25 cellular contexts compared by ENCODE assay signal in the genomic region with DNA sequence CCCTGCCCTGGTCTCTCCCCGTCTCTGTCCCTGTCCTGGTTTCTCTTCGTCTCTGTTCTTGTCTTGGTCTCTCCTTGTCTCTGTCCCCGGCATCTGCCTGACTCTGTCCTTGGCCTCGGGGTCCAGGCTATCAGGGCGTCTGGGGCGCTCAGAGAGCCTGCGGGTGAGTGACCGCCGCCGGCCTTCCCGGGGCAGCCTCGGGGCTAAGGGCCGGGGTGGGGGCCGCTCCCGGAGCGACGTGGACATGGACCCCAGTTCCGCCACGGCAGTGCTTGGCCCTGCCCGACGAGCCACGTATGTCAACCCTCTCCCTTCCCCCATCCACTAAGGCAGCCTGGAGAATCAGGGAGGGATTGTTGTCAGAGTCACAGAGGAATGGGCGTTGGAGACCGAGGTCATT. TPM values are rescaled to one million over a fixed set of nuclear protein-coding genes. Genes with fewer than 3 reads are reported as not detected.
A peak's percentile ranks its signal among the peaks of the same experiment; 100 is the strongest.
DNase-seq lines count a peak whose midpoint lies in the region; ATAC-seq and TF ChIP-seq lines count a peak whose summit lies in the region.
"Had no signal": no experiment of that assay in that cellular context is flagged by ENCODE, and none has a peak within 500 bp of the region (broad histone marks: within the 10 kb centered on the region; RNA-seq: fewer than 3 reads in every experiment).

No MANE protein-coding gene starts in this region.

- CTCF ChIA-PET in OCI-LY7 (lab: Charles Lee; ENCODE audit: unreplicated experiment) = no interaction called here

- H3K4me2 ChIP-seq in OCI-LY7 (ENCODE audit: low read length) (no peak overlapping the region), neural progenitor cell (no peak overlapping the region)
- H3K4me2 ChIP-seq: BLaER1 had no signal

- H3K9me2 ChIP-seq in OCI-LY7 (ENCODE audit: insufficient read depth, low read length) = no peaks in the 10 kb centered on the region

- H3K9me3 ChIP-seq in OCI-LY7 (ENCODE audit: low read length) = no peaks in the 10 kb centered on the region
- no peaks in the 10 kb centered on the region for H3K9me3 ChIP-seq in adipocyte (ENCODE audit: control insufficient read depth, low read length)
- no peaks in the 10 kb centered on the region for H3K9me3 ChIP-seq in neural progenitor cell (ENCODE audit: low read depth)
- H3K9me3 ChIP-seq: BLaER1, Peyer's patch, prostate gland, thoracic aorta, vagina had no signal

- TSS peak; percentile 65 for BruUV-seq in OCI-LY7 (replicated peaks; lab: Mats Ljungman, UMichigan)

- H3K79me2 ChIP-seq in OCI-LY7 (ENCODE audit: insufficient read depth, low read depth, low read length) = no peaks in the 10 kb centered on the region
- H3K79me2 ChIP-seq in neural progenitor cell (ENCODE audit: low read depth) = no peaks in the 10 kb centered on the region

- H2AFZ ChIP-seq in OCI-LY7 (ENCODE audit: low read length) (no peak overlapping the region), neural progenitor cell (replicated peaks) (no peak overlapping the region)

- H3K36me3 ChIP-seq in OCI-LY7 (ENCODE audit: insufficient read depth, low read length) (peaks cover 84% of the 10 kb centered on the region), adipocyte (ENCODE audit: control insufficient read depth, insufficient read depth, low read length, severe bottlenecking) (peaks cover 55% of the 10 kb centered on the region), neural progenitor cell (no peaks in the 10 kb centered on the region), H7 (replicated peaks; ENCODE audit: control insufficient read depth, insufficient read depth, low read length) (peaks cover 14% of the 10 kb centered on the region)

- peak overlapping the region; percentile 47 for H3K9ac ChIP-seq in adipocyte (ENCODE audit: low read length)
- no peak overlapping the region for H3K9ac ChIP-seq in neural progenitor cell
- H3K9ac ChIP-seq: BLaER1 had no signal

- H3K9me3 Mint-ChIP-seq in activated T-cell treated with anti-CD3 and anti-CD28 coated beads, Interleukin-2, amount 50 U/mL, for 72 hours = no peaks in the 10 kb centered on the region
- H3K9me3 Mint-ChIP-seq in neural progenitor cell = no peaks in the 10 kb centered on the region
- H3K9me3 Mint-ChIP-seq: neural crest cell had no signal

- no peak for TF ChIP-seq CTCF in OCI-LY7 (conservative IDR thresholded peaks at IDR 0.05; ENCODE audit: low read length)
- TF ChIP-seq CTCF in neural progenitor cell (IDR thresholded peaks at IDR 0.05) = no peak
- TF ChIP-seq CTCF in GM10266 (IDR thresholded peaks at IDR 0.05; ENCODE audit: control insufficient read depth, insufficient read depth, low read depth, missing control alignments) = no peak

- no peak for DNase-seq in activated T-cell treated with anti-CD3 and anti-CD28 coated beads, Interleukin-2, amount 50 U/mL, for 72 hours
- no peak for DNase-seq in activated T-cell treated with anti-CD3 and anti-CD28 coated beads for 4 hours
- no peak for DNase-seq in OCI-LY7 (ENCODE audit: low spot score)
- DNase-seq in adipocyte (ENCODE audit: low read depth) = no peak
- DNase-seq in neural progenitor cell (ENCODE audit: low spot score) = no peak
- no peak for DNase-seq in H7
- no peak for DNase-seq in GM10266 (ENCODE audit: extremely low spot score)
- DNase-seq: anterior cingulate cortex, caudate nucleus, head of caudate nucleus, left cardiac atrium, NCI-H1417, NCI-H510A, Peyer's patch, T-helper 2 cell had no signal

- intact Hi-C loops in OCI-LY7 (cut with micrococcal nuclease; ENCODE audit: unreplicated experiment) = no loop called here

- H3K4me1 Mint-ChIP-seq in activated T-cell treated with anti-CD3 and anti-CD28 coated beads, Interleukin-2, amount 50 U/mL, for 72 hours (ENCODE audit: low read depth) = peaks cover 25% of the 10 kb centered on the region
- no peaks in the 10 kb centered on the region for H3K4me1 Mint-ChIP-seq in neural progenitor cell

- H3K4me1 ChIP-seq in OCI-LY7 (ENCODE audit: insufficient read depth, low read length, poor library complexity, severe bottlenecking) (peaks cover 22% of the 10 kb centered on the region), adipocyte (ENCODE audit: control insufficient read depth, insufficient read depth, low read length) (peaks cover 19% of the 10 kb centered on the region), neural progenitor cell (no peaks in the 10 kb centered on the region)
- H3K4me1 ChIP-seq: Peyer's patch, prostate gland, vagina had no signal

- no peak overlapping the region for H3K27ac ChIP-seq in OCI-LY7 (ENCODE audit: low read depth, low read length, poor library complexity, severe bottlenecking)
- no peak overlapping the region for H3K27ac ChIP-seq in neural progenitor cell
- H3K27ac ChIP-seq: BLaER1, Peyer's patch, prostate gland, thoracic aorta, vagina had no signal

- H3K4me3 ChIP-seq in OCI-LY7 (ENCODE audit: low read depth, low read length, poor library complexity, severe bottlenecking) (no peak overlapping the region), adipocyte (ENCODE audit: low read length) (no peak overlapping the region), neural progenitor cell (no peak overlapping the region), H7 (ENCODE audit: insufficient read depth, low read depth, low read length) (no peak overlapping the region)
- H3K4me3 ChIP-seq: BLaER1, Peyer's patch, prostate gland, thoracic aorta, vagina had no signal

- no peaks in the 10 kb centered on the region for H3K27me3 ChIP-seq in adipocyte (replicated peaks; ENCODE audit: control insufficient read depth, insufficient read depth, low read length)
- H3K27me3 ChIP-seq in neural progenitor cell = no peaks in the 10 kb centered on the region
- no peaks in the 10 kb centered on the region for H3K27me3 ChIP-seq in H7 (ENCODE audit: control insufficient read depth, insufficient read depth, low read length)
- H3K27me3 ChIP-seq: BLaER1, Peyer's patch, vagina had no signal

- peaks cover 13 to 32% of the 10 kb centered on the region in 2 donors for H3K36me3 Mint-ChIP-seq in activated T-cell treated with anti-CD3 and anti-CD28 coated beads, Interleukin-2, amount 50 U/mL, for 72 hours (ENCODE audit: insufficient read depth in 2 of 2)
- peaks cover 5% of the 10 kb centered on the region for H3K36me3 Mint-ChIP-seq in neural progenitor cell

- POLR2A ChIA-PET in OCI-LY7 (lab: Charles Lee) = no interaction called here

- H3K27ac Mint-ChIP-seq in activated T-cell treated with anti-CD3 and anti-CD28 coated beads, Interleukin-2, amount 50 U/mL, for 72 hours = peak overlapping the region; percentile 30
- H3K27ac Mint-ChIP-seq in neural progenitor cell = peak overlapping the region; percentile 9

- H3K27me3 Mint-ChIP-seq in activated T-cell treated with anti-CD3 and anti-CD28 coated beads, Interleukin-2, amount 50 U/mL, for 72 hours (ENCODE audit: low read depth) = no peaks in the 10 kb centered on the region
- H3K27me3 Mint-ChIP-seq in neural progenitor cell (ENCODE audit: insufficient read depth, low read depth) = no peaks in the 10 kb centered on the region

- H4K20me1 ChIP-seq in OCI-LY7 (ENCODE audit: insufficient read depth, low read length) (no peaks in the 10 kb centered on the region), neural progenitor cell (ENCODE audit: low read depth) (no peaks in the 10 kb centered on the region)

- no peak overlapping the region for H3K4me3 Mint-ChIP-seq in activated T-cell treated with anti-CD3 and anti-CD28 coated beads, Interleukin-2, amount 50 U/mL, for 72 hours
- no peak overlapping the region for H3K4me3 Mint-ChIP-seq in neural progenitor cell
- H3K4me3 Mint-ChIP-seq: neural crest cell had no signal

- no peaks in the 10 kb centered on the region for H3F3A ChIP-seq in neural progenitor cell (ENCODE audit: low read depth)

- ATAC-seq in activated T-cell treated with anti-CD3 and anti-CD28 coated beads, Interleukin-2, amount 50 U/mL, for 72 hours (replicated peaks in 1 of 2) = no peak
- ATAC-seq in GM21825 (IDR thresholded peaks at IDR 0.05; ENCODE audit: unreplicated experiment) = no peak
- ATAC-seq: HCT116 had no signal

RNA-seq across cellular contexts. Expression of gene ARHGEF1, which starts 14.8 kb away (rescaled TPM):
- 100 to 1,000 TPM; 371 to 446 TPM for total RNA-seq in activated T-cell treated with anti-CD3 and anti-CD28 coated beads, Interleukin-2, amount 50 U/mL, for 72 hours
- total RNA-seq in OCI-LY7 (2014; rRNA removed; shearing (Covaris generic)) = 74.9 and 96.9 TPM in 2 replicates
- 297 and 318 TPM in 2 replicates for total RNA-seq in OCI-LY7 (2022)
- 10.9 and 25.2 TPM in 2 replicates for total RNA-seq in neural progenitor cell (ENCODE audit: low replicate concordance)
- 34.3 and 40.7 TPM in 2 replicates for total RNA-seq in H7 (2014; rRNA removed; shearing (Covaris generic))

RNA-seq across cellular contexts. Expression of gene CD79A, which starts 20.7 kb away (rescaled TPM):
- total RNA-seq in activated T-cell treated with anti-CD3 and anti-CD28 coated beads, Interleukin-2, amount 50 U/mL, for 72 hours = 10 to 100 TPM; 12.3 to 27.5 TPM
- total RNA-seq in OCI-LY7 (2014; rRNA removed; shearing (Covaris generic)) = 848 and 1,195 TPM in 2 replicates
- 896 and 1,094 TPM in 2 replicates for total RNA-seq in OCI-LY7 (2022)
- total RNA-seq in neural progenitor cell (ENCODE audit: low replicate concordance) = 0.11 and 0.25 TPM in 2 replicates
- total RNA-seq in H7 (2014; rRNA removed; shearing (Covaris generic)) = 0.55 TPM in 1 of 2 replicates, not detected in the other
- total RNA-seq: MCF 10A, thoracic aorta, vagina had no signal

RNA-seq across cellular contexts. Expression of gene ERFL, which starts 30.4 kb away (rescaled TPM):
- total RNA-seq in activated T-cell treated with anti-CD3 and anti-CD28 coated beads, Interleukin-2, amount 50 U/mL, for 72 hours = 1 to 10 TPM; 3.3 to 4.1 TPM
- 1.6 and 1.9 TPM in 2 replicates for total RNA-seq in OCI-LY7 (2014; rRNA removed; shearing (Covaris generic))
- total RNA-seq in OCI-LY7 (2022) = 5.9 and 6.8 TPM in 2 replicates
- total RNA-seq in neural progenitor cell (ENCODE audit: low replicate concordance) = 0.22 and 0.65 TPM in 2 replicates
- total RNA-seq in H7 (2014; rRNA removed; shearing (Covaris generic)) = 0.15 TPM in 1 of 2 replicates, not detected in the other
- total RNA-seq: dermis microvascular lymphatic vessel endothelial cell, MCF 10A had no signal

RNA-seq across cellular contexts. Expression of gene RPS19, which starts 37.8 kb away (rescaled TPM):
- total RNA-seq in activated T-cell treated with anti-CD3 and anti-CD28 coated beads, Interleukin-2, amount 50 U/mL, for 72 hours = 1,000 to 10,000 TPM; 4,101 to 4,133 TPM
- total RNA-seq in OCI-LY7 (2014; rRNA removed; shearing (Covaris generic)) = 4,018 and 4,414 TPM in 2 replicates
- total RNA-seq in OCI-LY7 (2022) (3,803 and 3,902 TPM in 2 replicates), neural progenitor cell (ENCODE audit: low replicate concordance) (1,422 and 2,398 TPM in 2 replicates)
- 2,022 and 3,019 TPM in 2 replicates for total RNA-seq in H7 (2014; rRNA removed; shearing (Covaris generic))

RNA-seq across cellular contexts. Expression of gene DMRTC2, which starts 53.0 kb away (rescaled TPM):
- not detected for total RNA-seq in activated T-cell treated with anti-CD3 and anti-CD28 coated beads, Interleukin-2, amount 50 U/mL, for 72 hours
- not detected in 2 replicates for total RNA-seq in OCI-LY7 (2014; rRNA removed; shearing (Covaris generic))
- not detected in 2 replicates for total RNA-seq in OCI-LY7 (2022)
- not detected in 2 replicates for total RNA-seq in neural progenitor cell (ENCODE audit: low replicate concordance)
- total RNA-seq in H7 (2014; rRNA removed; shearing (Covaris generic)) = not detected in 2 replicates
- total RNA-seq: dermis microvascular lymphatic vessel endothelial cell, left cardiac atrium, MCF 10A, mesenteric fat pad, neural crest cell, Peyer's patch, thoracic aorta, vagina had no signal

Comparison
In these comparisons a context has a peak if more than half of its experiments do, and no peak if none do; other contexts are left out.
1. RNA of gene CD79A, which starts 20.7 kb away (total RNA-seq): 848 to 1,195 TPM in OCI-LY7; 12.3 to 27.5 TPM in activated T-cell treated with anti-CD3 and anti-CD28 coated beads, Interleukin-2, amount 50 U/mL, for 72 hours, 0.11 to 0.25 TPM in neural progenitor cell and 0.55 TPM in H7; every median in the first group is over 10 times any median in the second.